In genomic region chr5:6686916-6687409, GRCh38 we compare ENCODE assay signal across 8 cellular contexts. TPM values are rescaled to one million over a fixed set of nuclear protein-coding genes. Genes with fewer than 3 reads are reported as not detected.
DNase-seq lines count a peak whose midpoint lies in the region; FAIRE-seq lines count a peak whose summit lies in the region.

No MANE protein-coding gene starts in this region.

- no peaks in the 10 kb centered on the region for H3K9me3 ChIP-seq in iPS-15b (ENCODE audit: control insufficient read depth, insufficient read depth, low read length)

- H3K27me3 ChIP-seq in iPS-15b (ENCODE audit: control insufficient read depth, insufficient read depth, low read length), result peaks cover 10% of the 10 kb centered on the region

- H3K4me3 ChIP-seq in iPS-15b (ENCODE audit: low read depth, low read length) (peak overlapping the region; percentile 59), skeletal muscle cell (ENCODE audit: low read depth, low read length) (peak overlapping the region; percentile 46)

- FAIRE-seq in RCC 7860 (lab: Jason Lieb, UNC), result no peak

- peak; percentile 59 for DNase-seq in HT-29 (ENCODE audit: low spot score)
- peak; percentile 82 for DNase-seq in astrocyte of the hippocampus (ENCODE audit: low read depth, low spot score)
- no peak for DNase-seq in skeletal muscle cell (ENCODE audit: low read depth)
- DNase-seq in stimulated activated CD4-positive, alpha-beta T cell treated with anti-CD3 and anti-CD28 coated beads, Interleukin-15, amount 100 ng/mL, for 24 hours, result no peak
- DNase-seq in NCI-H2196 treated with DMSO at 0.1 percent for 48 hours (lab: John Stamatoyannopoulos, UW; ENCODE audit: unreplicated experiment), result no peak
- DNase-seq in RCC 7860 (ENCODE audit: low spot score), result no peak
- DNase-seq in anterior cingulate cortex (lab: John Stamatoyannopoulos, UW), result no peak

- H3K4me1 ChIP-seq in iPS-15b (ENCODE audit: control insufficient read depth, insufficient read depth, low read length), result no peaks in the 10 kb centered on the region

- no peaks in the 10 kb centered on the region for H3K36me3 ChIP-seq in iPS-15b (ENCODE audit: control insufficient read depth, insufficient read depth, low read length)

- no peak overlapping the region for H3K9ac ChIP-seq in iPS-15b (ENCODE audit: low read depth, low read length)

RNA-seq across cellular contexts. Expression of gene TENT4A, which starts 26.3 kb away (rescaled TPM):
- 31.6 and 36.5 TPM in 2 replicates for total RNA-seq in HT-29 (2014; rRNA removed; shearing (Covaris generic))

RNA-seq across cellular contexts. Expression of gene SRD5A1, which starts 53.7 kb away (rescaled TPM):
- 41.9 and 67.3 TPM in 2 replicates for total RNA-seq in HT-29 (2014; rRNA removed; shearing (Covaris generic))

RNA-seq across cellular contexts. Expression of gene NSUN2, which starts 54.1 kb away (rescaled TPM):
- total RNA-seq in HT-29 (2014; rRNA removed; shearing (Covaris generic)), result 76.7 and 83.3 TPM in 2 replicates

Comparison
In these comparisons a context has a peak if more than half of its experiments do, and no peak if none do; other contexts are left out.
1. DNase-seq: peak in HT-29 (single experiment) and astrocyte of the hippocampus (single experiment); none in skeletal muscle cell (single experiment), stimulated activated CD4-positive, alpha-beta T cell treated with anti-CD3 and anti-CD28 coated beads, Interleukin-15, amount 100 ng/mL, for 24 hours (single experiment), NCI-H2196 treated with DMSO at 0.1 percent for 48 hours (single experiment), RCC 7860 (single experiment) and anterior cingulate cortex (0 of 58).